ENCODE assay signal across 11 cellular contexts in genomic region chr6:39451831-39452230, GRCh38.
DNase-seq lines count a peak whose midpoint lies in the region; ATAC-seq, FAIRE-seq and TF ChIP-seq lines count a peak whose summit lies in the region.
"Had no signal": no experiment of that assay in that cellular context is flagged by ENCODE, and none has a peak within 500 bp of the region (broad histone marks: within the 10 kb centered on the region; RNA-seq: fewer than 3 reads in every experiment).

No MANE protein-coding gene starts in this region.

- H3K36me3 ChIP-seq in Caco-2 (ENCODE audit: control insufficient read depth, insufficient read depth, low read length), result no peaks in the 10 kb centered on the region
- H3K36me3 ChIP-seq in CD4-positive, alpha-beta memory T cell (ENCODE audit: insufficient read depth, low read length), result no peaks in the 10 kb centered on the region
- no peaks in the 10 kb centered on the region for H3K36me3 ChIP-seq in thyroid gland

- BruUV-seq in Caco-2 (replicated peaks; lab: Mats Ljungman, UMichigan), result no TSS peak

- ATAC-seq in HG03159 (IDR thresholded peaks at IDR 0.05; ENCODE audit: unreplicated experiment), result no peak

- WGBS in thyroid gland, 2 donors, result 66 to 67% methylated on average over 2 of the region's 2 CpGs

- H3K27me3 Mint-ChIP-seq in Caco-2 (ENCODE audit: insufficient read depth, unreplicated experiment), result peaks cover 24% of the 10 kb centered on the region
- peaks cover 3 to 14% of the 10 kb centered on the region in 2 donors for H3K27me3 Mint-ChIP-seq in CD4-positive, alpha-beta memory T cell

- no peaks in the 10 kb centered on the region for H3K36me3 Mint-ChIP-seq in Caco-2 (ENCODE audit: insufficient read depth, unreplicated experiment)
- H3K36me3 Mint-ChIP-seq in CD4-positive, alpha-beta memory T cell, result no peaks in the 10 kb centered on the region

- H3K4me1 ChIP-seq in Caco-2 (no peaks in the 10 kb centered on the region), thyroid gland (no peaks in the 10 kb centered on the region)
- no peaks in the 10 kb centered on the region for H3K4me1 ChIP-seq in CD4-positive, alpha-beta memory T cell (ENCODE audit: insufficient read depth, low read length)

- CTCF ChIA-PET in Caco-2 (lab: Charles Lee), result no interaction called here
- CTCF ChIA-PET in CD4-positive, alpha-beta memory T cell (lab: Charles Lee; ENCODE audit: partially characterized antibody), result no interaction called here

- no peaks in the 10 kb centered on the region for H3K4me1 Mint-ChIP-seq in Caco-2 (ENCODE audit: low read depth, unreplicated experiment)
- no peaks in the 10 kb centered on the region for H3K4me1 Mint-ChIP-seq in CD4-positive, alpha-beta memory T cell
- H3K4me1 Mint-ChIP-seq: central memory CD8-positive, alpha-beta T cell; stimulated activated naive B cell treated with anti-CD40 and anti-IgM and Interleukin-4, amounts not matched to agents 10 μg/mL and 1 μg/mL and 100 μg/mL, for 72 hours had no signal

- POLR2A ChIA-PET in Caco-2 (lab: Charles Lee), result no interaction called here
- POLR2A ChIA-PET in CD4-positive, alpha-beta memory T cell (lab: Charles Lee; ENCODE audit: partially characterized antibody), result no interaction called here

- no peak overlapping the region for H3K4me3 Mint-ChIP-seq in Caco-2 (ENCODE audit: unreplicated experiment)
- no peak overlapping the region for H3K4me3 Mint-ChIP-seq in CD4-positive, alpha-beta memory T cell
- H3K4me3 Mint-ChIP-seq: central memory CD8-positive, alpha-beta T cell; stimulated activated naive B cell treated with anti-CD40 and anti-IgM and Interleukin-4, amounts not matched to agents 10 μg/mL and 1 μg/mL and 100 μg/mL, for 72 hours had no signal

- DNase-seq in Caco-2, result no peak
- no peak for DNase-seq in GM18507 (ENCODE audit: extremely low spot score, insufficient read length, low read depth)
- DNase-seq in iPS-NIHi11 (ENCODE audit: low spot score), result peak; percentile 19
- DNase-seq in CD4-positive, alpha-beta memory T cell, result no peak
- no peak for DNase-seq in thyroid gland
- DNase-seq in dorsolateral prefrontal cortex, result no peak
- DNase-seq: retina; stimulated activated naive B cell treated with anti-CD40 and anti-IgM and Interleukin-4, amounts not matched to agents 10 μg/mL and 1 μg/mL and 100 μg/mL, for 72 hours had no signal

- no peak overlapping the region for H3K27ac ChIP-seq in VCaP
- H3K27ac ChIP-seq in CD4-positive, alpha-beta memory T cell (ENCODE audit: low read depth, low read length), result no peak overlapping the region
- H3K27ac ChIP-seq in thyroid gland, result no peak overlapping the region
- H3K27ac ChIP-seq in dorsolateral prefrontal cortex, result no peak overlapping the region

- FAIRE-seq in GM18507 (lab: Jason Lieb, UNC), result peak; percentile 51

- TF ChIP-seq POLR2A in thyroid gland (IDR thresholded peaks at IDR 0.05), result no peak

- H3K27me3 ChIP-seq in Caco-2 (replicated peaks; ENCODE audit: control insufficient read depth, insufficient read depth, low read length) (no peaks in the 10 kb centered on the region), thyroid gland (no peaks in the 10 kb centered on the region), dorsolateral prefrontal cortex (no peaks in the 10 kb centered on the region)
- no peaks in the 10 kb centered on the region for H3K27me3 ChIP-seq in CD4-positive, alpha-beta memory T cell (ENCODE audit: insufficient read depth, low read length)

- H3K9me3 Mint-ChIP-seq in Caco-2 (ENCODE audit: unreplicated experiment), result peaks cover 14% of the 10 kb centered on the region
- H3K9me3 Mint-ChIP-seq in CD4-positive, alpha-beta memory T cell, result peaks cover 0 to 18% (median 9%) of the 10 kb centered on the region in 8 donors

- H3K9me3 ChIP-seq in Caco-2, result no peaks in the 10 kb centered on the region; the same call in 1 of the 2 replicates
- H3K9me3 ChIP-seq in CD4-positive, alpha-beta memory T cell (ENCODE audit: control insufficient read depth in 1 of 2, low read length in 2 of 2), result no peaks in the 10 kb centered on the region
- H3K9me3 ChIP-seq in thyroid gland, result no peaks in the 10 kb centered on the region

- TF ChIP-seq CTCF in Caco-2 (IDR thresholded peaks at IDR 0.05; ENCODE audit: insufficient read depth in 1 of 2, low read depth in 1 of 2, low read length in 1 of 2, severe bottlenecking in 1 of 2, unreplicated experiment in 1 of 2) (peak; percentile 15 to 40), VCaP (conservative IDR thresholded peaks at IDR 0.05) (peak; percentile 24; the same call in 1 of the 2 replicates), thyroid gland (IDR thresholded peaks at IDR 0.05) (no peak), dorsolateral prefrontal cortex (IDR thresholded peaks at IDR 0.05 in 54 of 56, conservative IDR thresholded peaks at IDR 0.05 in 2 of 56; ENCODE audit: low read depth in 1 of 56, partially characterized antibody in 56 of 56) (peak in 13 of 56 donors; percentile 10 to 35 (median 20))

- intact Hi-C loops in Caco-2 (cut with micrococcal nuclease; ENCODE audit: unreplicated experiment) (no loop called here), thyroid gland (cut with DNase I) (no loop called here), dorsolateral prefrontal cortex (cut with DNase I) (no loop called here)
- intact Hi-C loops in CD4-positive, alpha-beta memory T cell (cut with micrococcal nuclease), result no loop called here

- H3K27ac Mint-ChIP-seq in Caco-2 (ENCODE audit: unreplicated experiment), result no peak overlapping the region
- H3K27ac Mint-ChIP-seq in CD4-positive, alpha-beta memory T cell, result no peak overlapping the region
- H3K27ac Mint-ChIP-seq: stimulated activated naive B cell treated with anti-CD40 and anti-IgM and Interleukin-4, amounts not matched to agents 10 μg/mL and 1 μg/mL and 100 μg/mL, for 72 hours had no signal

- H3K4me3 ChIP-seq in Caco-2 (ENCODE audit: low read depth, low read length), result no peak overlapping the region
- no peak overlapping the region for H3K4me3 ChIP-seq in CD4-positive, alpha-beta memory T cell (ENCODE audit: low read length in 2 of 2)
- H3K4me3 ChIP-seq in thyroid gland (replicated peaks in 1 of 3), result no peak overlapping the region
- H3K4me3 ChIP-seq in dorsolateral prefrontal cortex, result no peak overlapping the region

Comparison
In these comparisons a context has a peak if more than half of its experiments do, and no peak if none do; other contexts are left out.
1. CTCF ChIP-seq: peak in Caco-2 (2 of 2) and VCaP (single experiment); none in thyroid gland (0 of 6).